Comparison of ENCODE assay signal across 32 cellular contexts in the genomic region with DNA sequence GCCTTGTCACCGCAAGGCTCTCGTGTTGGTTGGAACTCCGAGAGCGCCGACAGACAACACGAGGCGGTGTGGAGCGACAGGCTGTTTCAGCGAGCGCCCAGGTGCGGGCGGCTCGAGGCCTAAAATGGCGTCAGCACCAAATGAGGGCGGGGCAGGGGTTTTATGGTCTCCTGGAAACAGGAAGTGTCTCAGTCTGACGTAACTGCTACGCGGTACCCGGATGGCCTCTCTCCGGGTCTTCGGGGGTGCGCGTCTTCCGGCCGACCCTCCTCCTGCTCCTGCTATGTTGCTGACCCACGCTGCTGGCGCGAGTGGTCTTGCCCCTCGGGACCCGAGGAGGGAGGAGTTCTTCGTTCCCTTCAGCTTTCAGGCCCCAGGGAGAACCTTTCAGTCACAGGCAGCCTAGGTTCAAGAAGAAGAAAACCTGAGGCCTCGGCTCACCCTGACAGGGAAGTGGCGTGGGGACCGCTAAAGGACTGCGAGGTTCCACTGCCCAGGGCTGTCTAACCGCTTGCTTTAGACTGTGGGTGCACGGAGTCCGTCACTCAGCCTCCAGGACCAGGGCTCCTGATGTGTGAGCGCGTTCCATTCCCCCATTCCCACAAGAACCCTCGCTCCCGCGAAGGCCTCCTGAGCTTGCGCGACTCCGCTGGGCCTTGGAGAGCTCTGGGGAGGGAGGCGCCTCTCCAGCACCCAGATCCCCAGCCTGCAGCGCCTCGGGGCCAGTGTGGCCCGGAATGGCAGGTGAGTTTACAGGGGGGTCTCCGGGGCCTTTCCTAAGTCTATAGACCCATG.
"Had no signal": no experiment of that assay in that cellular context is flagged by ENCODE, and none has a peak within 500 bp of the region (broad histone marks: within the 10 kb centered on the region; RNA-seq: fewer than 3 reads in every experiment).

No MANE protein-coding gene starts in this region.

- DNase-seq: activated CD4-positive, alpha-beta T cell treated with anti-CD3 and anti-CD28 coated beads, Interleukin-2, amount 10 ng/mL, durations not matched to agents 24 days and 14 days; activated CD4-positive, alpha-beta T cell treated with anti-CD3 and anti-CD28 coated beads, Interleukin-2, amount 50 U/mL, for 4 hours; activated CD8-positive, alpha-beta T cell treated with anti-CD3 and anti-CD28 coated beads for 36 hours; activated effector memory CD4-positive, alpha-beta T cell treated with anti-CD3 and anti-CD28 coated beads, Interleukin-2, amount 50 U/mL, for 16 hours; activated naive CD4-positive, alpha-beta T cell; activated naive CD4-positive, alpha-beta T cell treated with anti-CD3 and anti-CD28 coated beads, Interleukin-2, amount 50 U/mL, for 16 hours; activated naive CD8-positive, alpha-beta T cell treated with anti-CD3 and anti-CD28 coated beads for 36 hours; activated T-cell treated with anti-CD3 and anti-CD28 coated beads, Interleukin-2, amount 50 U/mL, for 1 hour; activated T-cell treated with anti-CD3 and anti-CD28 coated beads, Interleukin-2, amount 50 U/mL, for 72 hours; amniotic stem cell; brain microvascular endothelial cell; central memory CD4-positive, alpha-beta T cell; Kasumi-1; MG63; NCI-H1048; NCI-H1105 treated with DMSO at 0.1 percent for 48 hours; NCI-H1436; NCI-H1694; NCI-H1930; NCI-H2081 treated with DMSO at 0.1 percent for 48 hours; NCI-H345; NCI-H524 treated with DMSO at 0.1 percent for 48 hours; NK-92 treated with Interleukin-12 subunit alpha and Interleukin-12 subunit beta, amount 100 ng/mL, for 24 hours; PC-3; RPMI8226; SHP77 treated with DMSO at 0.1 percent for 48 hours had no signal

- H3K9ac ChIP-seq: SK-N-SH had no signal

- H3K9me3 Mint-ChIP-seq: activated CD8-positive, alpha-beta T cell treated with anti-CD3 and anti-CD28 coated beads for 36 hours; activated naive CD8-positive, alpha-beta T cell treated with anti-CD3 and anti-CD28 coated beads for 36 hours; activated T-cell treated with anti-CD3 and anti-CD28 coated beads, Interleukin-2, amount 50 U/mL, for 72 hours; activated T-helper 17 cell treated with anti-CD3 and anti-CD28 coated beads, Interleukin-2, amount 50 U/mL, for 72 hours had no signal

- ATAC-seq: activated CD8-positive, alpha-beta T cell treated with anti-CD3 and anti-CD28 coated beads for 36 hours; activated T-cell treated with anti-CD3 and anti-CD28 coated beads, Interleukin-2, amount 50 U/mL, for 72 hours; activated T-helper 17 cell treated with anti-CD3 and anti-CD28 coated beads, Interleukin-2, amount 50 U/mL, for 72 hours; PC-3 had no signal

- H3K36me3 ChIP-seq: brain microvascular endothelial cell, MG63, Peyer's patch, SJSA1 had no signal

- H3K4me2 ChIP-seq: SK-N-SH had no signal

- H3K27me3 Mint-ChIP-seq: activated CD4-positive, alpha-beta T cell treated with anti-CD3 and anti-CD28 coated beads, Interleukin-2, amount 10 ng/mL, durations not matched to agents 24 days and 14 days; activated naive CD8-positive, alpha-beta T cell treated with anti-CD3 and anti-CD28 coated beads for 36 hours; activated T-helper 17 cell treated with anti-CD3 and anti-CD28 coated beads, Interleukin-2, amount 50 U/mL, for 72 hours had no signal

- H3K9me3 ChIP-seq: MG63, Peyer's patch, SJSA1, SK-N-SH had no signal

- H3K27ac ChIP-seq: brain microvascular endothelial cell, Peyer's patch, SJSA1 had no signal

- H3K27me3 ChIP-seq: brain microvascular endothelial cell, MG63, Peyer's patch, SJSA1 had no signal

- H3K4me3 ChIP-seq: MG63, Peyer's patch, SJSA1 had no signal

- H3K4me1 Mint-ChIP-seq: activated CD4-positive, alpha-beta T cell treated with anti-CD3 and anti-CD28 coated beads, Interleukin-2, amount 10 ng/mL, durations not matched to agents 24 days and 14 days; activated naive CD8-positive, alpha-beta T cell treated with anti-CD3 and anti-CD28 coated beads for 36 hours; activated T-helper 17 cell treated with anti-CD3 and anti-CD28 coated beads, Interleukin-2, amount 50 U/mL, for 72 hours had no signal

- H3K9me2 ChIP-seq: SK-N-SH had no signal

- H3K36me3 Mint-ChIP-seq: activated naive CD8-positive, alpha-beta T cell treated with anti-CD3 and anti-CD28 coated beads for 36 hours had no signal

- H3K27ac Mint-ChIP-seq: activated CD4-positive, alpha-beta T cell treated with anti-CD3 and anti-CD28 coated beads, Interleukin-2, amount 10 ng/mL, durations not matched to agents 24 days and 14 days; activated CD8-positive, alpha-beta T cell treated with anti-CD3 and anti-CD28 coated beads for 36 hours; activated naive CD8-positive, alpha-beta T cell treated with anti-CD3 and anti-CD28 coated beads for 36 hours; activated T-cell treated with anti-CD3 and anti-CD28 coated beads, Interleukin-2, amount 50 U/mL, for 72 hours; activated T-helper 17 cell treated with anti-CD3 and anti-CD28 coated beads, Interleukin-2, amount 50 U/mL, for 72 hours; T-helper 1 cell treated with Interleukin-12 subunit alpha and Interleukin-12 subunit beta and Interleukin-4 antibody, amounts not matched to agents 30 μg/mL and 1 μg/mL, for 36 hours; T-helper 2 cell treated with Interferon-gamma antibody and Interleukin-4, amounts not matched to agents 5 μg/mL and 100 μg/mL, for 36 hours had no signal

- H3K4me3 Mint-ChIP-seq: activated CD4-positive, alpha-beta T cell treated with anti-CD3 and anti-CD28 coated beads, Interleukin-2, amount 10 ng/mL, durations not matched to agents 24 days and 14 days; activated CD8-positive, alpha-beta T cell treated with anti-CD3 and anti-CD28 coated beads for 36 hours; activated naive CD8-positive, alpha-beta T cell treated with anti-CD3 and anti-CD28 coated beads for 36 hours; activated T-cell treated with anti-CD3 and anti-CD28 coated beads, Interleukin-2, amount 50 U/mL, for 72 hours; activated T-helper 17 cell treated with anti-CD3 and anti-CD28 coated beads, Interleukin-2, amount 50 U/mL, for 72 hours; T-helper 1 cell treated with Interleukin-12 subunit alpha and Interleukin-12 subunit beta and Interleukin-4 antibody, amounts not matched to agents 30 μg/mL and 1 μg/mL, for 36 hours; T-helper 2 cell treated with Interferon-gamma antibody and Interleukin-4, amounts not matched to agents 5 μg/mL and 100 μg/mL, for 36 hours had no signal

- H3K4me1 ChIP-seq: Peyer's patch, SJSA1 had no signal
